ENCODE assay signal across 9 cellular contexts in the genomic region with DNA sequence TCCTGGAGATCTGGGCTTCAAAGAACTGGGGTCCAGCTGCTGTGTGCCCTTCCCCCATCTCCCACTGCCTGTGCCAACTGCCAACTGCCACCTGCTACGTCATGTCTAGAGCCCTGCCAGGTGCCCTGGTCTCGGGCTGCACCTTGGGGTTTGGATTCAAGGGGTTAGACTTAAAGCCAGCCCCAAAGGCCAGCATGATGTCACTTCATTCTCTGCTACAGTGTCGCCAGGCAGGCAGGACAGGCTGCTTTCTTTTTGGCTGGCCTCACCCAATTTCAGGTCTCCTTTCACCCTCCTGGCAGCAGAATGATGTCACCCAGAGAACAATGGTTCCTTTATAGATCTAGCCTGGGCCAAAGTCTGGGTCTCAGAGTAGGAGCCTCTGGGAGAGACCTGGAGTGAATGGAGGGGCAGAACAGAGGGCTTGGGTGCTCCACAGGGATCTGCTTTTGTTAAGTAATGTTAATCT.
DNase-seq lines count a peak whose midpoint lies in the region; ATAC-seq, FAIRE-seq and TF ChIP-seq lines count a peak whose summit lies in the region.
"Had no signal": no experiment of that assay in that cellular context is flagged by ENCODE, and none has a peak within 500 bp of the region (broad histone marks: within the 10 kb centered on the region; RNA-seq: fewer than 3 reads in every experiment).

No MANE protein-coding gene starts in this region.

- peaks cover 0 to 6% (median 0%) of the 10 kb centered on the region in 5 donors for H3K9me3 ChIP-seq in subcutaneous abdominal adipose tissue (ENCODE audit: control insufficient read depth in 5 of 5, low read length in 5 of 5)

- no peaks in the 10 kb centered on the region for H3K9me3 Mint-ChIP-seq in T-cell

- no peaks in the 10 kb centered on the region for H3K27me3 ChIP-seq in subcutaneous abdominal adipose tissue (ENCODE audit: control insufficient read depth in 5 of 5, insufficient read depth in 4 of 5, low read length in 5 of 5)

- no peak overlapping the region for H3K27ac Mint-ChIP-seq in T-cell

- H3K4me3 Mint-ChIP-seq in T-cell: no peak overlapping the region

- H3K4me3 ChIP-seq in subcutaneous abdominal adipose tissue (ENCODE audit: low read depth in 1 of 5, low read length in 5 of 5): no peak overlapping the region

- CTCF ChIA-PET in T-cell (lab: Charles Lee): no interaction called here

- peaks cover 15% of the 10 kb centered on the region for H3K36me3 Mint-ChIP-seq in T-cell

- peaks cover 0 to 9% (median 0%) of the 10 kb centered on the region in 3 donors for H3K4me1 Mint-ChIP-seq in T-cell

- peak; percentile 28; the same call in 1 of the 3 replicates for ATAC-seq in SK-N-SH treated with all-trans-retinoic acid at 6 μM for 48 hours
- ATAC-seq in T-cell (replicated peaks in 1 of 4): no peak

- H3K4me1 ChIP-seq in subcutaneous abdominal adipose tissue (ENCODE audit: control insufficient read depth in 5 of 5, insufficient read depth in 5 of 5, low read length in 5 of 5): peaks cover 1 to 41% (median 4%) of the 10 kb centered on the region in 5 donors

- no peaks in the 10 kb centered on the region for H3K27me3 Mint-ChIP-seq in T-cell

- FAIRE-seq in GM19239 (lab: Jason Lieb, UNC): no peak

- POLR2A ChIA-PET in T-cell (lab: Charles Lee): no interaction called here

- DNase-seq in HuH-7.5 (ENCODE audit: low spot score) (peak; percentile 33), iPS-NIHi11 (ENCODE audit: low spot score) (peak; percentile 62), GM19239 (ENCODE audit: insufficient read length, low spot score) (no peak), T-cell (no peak), superior temporal gyrus (ENCODE audit: extremely low spot score) (no peak), NOMO-1 treated with dmso at 0.1 percent for 144 hours (lab: John Stamatoyannopoulos, UW; ENCODE audit: unreplicated experiment) (no peak)
- DNase-seq: activated gamma-delta T cell treated with Interleukin-2 at 50 U/mL for 16 hours had no signal

- peaks cover 0 to 6% (median 0%) of the 10 kb centered on the region in 5 donors for H3K36me3 ChIP-seq in subcutaneous abdominal adipose tissue (ENCODE audit: control insufficient read depth in 5 of 5, insufficient read depth in 5 of 5, low read length in 5 of 5)

- peak overlapping the region in 1 of 5 donors; percentile 48 for H3K9ac ChIP-seq in subcutaneous abdominal adipose tissue (ENCODE audit: low read length in 5 of 5)

- peak overlapping the region; percentile 28 for H3K27ac ChIP-seq in subcutaneous abdominal adipose tissue (ENCODE audit: low read depth, low read length)

TF ChIP-seq in SK-N-SH treated with all-trans-retinoic acid at 6 μM for 48 hours, 23 proteins besides CTCF, POLR2A, EP300 and RAD21:
- no peak for TF ChIP-seq ZC3H10 (CRISPR knock-in tag; IDR thresholded peaks at IDR 0.05)
- no peak for TF ChIP-seq OSR1 (CRISPR knock-in tag; IDR thresholded peaks at IDR 0.05)
- no peak for TF ChIP-seq SNAI2 (CRISPR knock-in tag; IDR thresholded peaks at IDR 0.05)
- TF ChIP-seq ZNF565 (CRISPR knock-in tag; conservative IDR thresholded peaks at IDR 0.05; ENCODE audit: low read depth): no peak
- TF ChIP-seq ARNTL (CRISPR knock-in tag; IDR thresholded peaks at IDR 0.05; ENCODE audit: borderline replicate concordance, low read depth): no peak

Comparison
In these comparisons a context has a peak if more than half of its experiments do, and no peak if none do; other contexts are left out.
1. DNase-seq: peak in HuH-7.5 (single experiment) and iPS-NIHi11 (single experiment); none in GM19239 (single experiment), T-cell (0 of 34), superior temporal gyrus (single experiment) and NOMO-1 treated with dmso at 0.1 percent for 144 hours (single experiment).